ENCODE assay signal across 12 cellular contexts in genomic region chr18:70420151-70420898, GRCh38.
A peak's percentile ranks its signal among the peaks of the same experiment; 100 is the strongest.
DNase-seq lines count a peak whose midpoint lies in the region; ATAC-seq and TF ChIP-seq lines count a peak whose summit lies in the region.
"Had no signal": no experiment of that assay in that cellular context is flagged by ENCODE, and none has a peak within 500 bp of the region (broad histone marks: within the 10 kb centered on the region; RNA-seq: fewer than 3 reads in every experiment).

No MANE protein-coding gene starts in this region.

- H3K4me3 ChIP-seq in GM23338 (no peak overlapping the region), epithelial cell of esophagus (ENCODE audit: low read length) (no peak overlapping the region), skeletal muscle satellite cell (ENCODE audit: low read length) (peak overlapping the region; percentile 19), tibial nerve (no peak overlapping the region)
- H3K4me3 ChIP-seq: dorsolateral prefrontal cortex, sigmoid colon, uterus had no signal

- no peaks in the 10 kb centered on the region for H3F3A ChIP-seq in GM23338 (replicated peaks; ENCODE audit: low read depth)

- TF ChIP-seq EP300 in tibial nerve (IDR thresholded peaks at IDR 0.05): peak in 1 of 2 donors; percentile 37

- TF ChIP-seq CTCF in GM23338 (conservative IDR thresholded peaks at IDR 0.05; ENCODE audit: low read depth in 2 of 2) (no peak), epithelial cell of esophagus (IDR thresholded peaks at IDR 0.05; ENCODE audit: insufficient read depth, low read depth, low read length, missing control alignments) (no peak), tibial nerve (IDR thresholded peaks at IDR 0.05) (no peak)

- H3K4me2 ChIP-seq in GM23338 (no peak overlapping the region), skeletal muscle satellite cell (ENCODE audit: low read length) (peak overlapping the region; percentile 51)

- peak overlapping the region; percentile 36 for H3K9ac ChIP-seq in skeletal muscle satellite cell (ENCODE audit: low read depth, low read length)

- no peak overlapping the region for H3K27ac ChIP-seq in GM23338 (ENCODE audit: low read depth)
- H3K27ac ChIP-seq in tibial nerve: peak overlapping the region in 1 of 4 donors; percentile 46
- H3K27ac ChIP-seq: dorsolateral prefrontal cortex, uterus had no signal

- H3K36me3 Mint-ChIP-seq in GM23338 (ENCODE audit: low read depth): no peaks in the 10 kb centered on the region

- H3K9me3 ChIP-seq in skeletal muscle satellite cell (replicated peaks; ENCODE audit: low read length) (no peaks in the 10 kb centered on the region), tibial nerve (no peaks in the 10 kb centered on the region)
- H3K9me3 ChIP-seq: sigmoid colon, uterus had no signal

- no peak overlapping the region for H3K27ac Mint-ChIP-seq in GM23338
- H3K27ac Mint-ChIP-seq: activated CD4-positive, alpha-beta T cell treated with anti-CD3 and anti-CD28 coated beads, Interleukin-2, amount 10 ng/mL, durations not matched to agents 7 days and 5 days had no signal

- no peaks in the 10 kb centered on the region for H3K27me3 Mint-ChIP-seq in GM23338 (ENCODE audit: insufficient read depth, low read depth, poor library complexity)

- 0 out of 2 replicates have a peak overlapping the region, but pooled peaks have one; percentile 60 for H2AFZ ChIP-seq in GM23338

- TF ChIP-seq POLR2A in tibial nerve (IDR thresholded peaks at IDR 0.05): no peak

- ATAC-seq in GM23338: no peak

- H4K20me1 ChIP-seq in GM23338 (replicated peaks; ENCODE audit: insufficient read depth): no peaks in the 10 kb centered on the region

- DNase-seq in GM23338 (ENCODE audit: low spot score) (no peak), RPMI7951 (ENCODE audit: low read depth) (peak; percentile 63), epithelial cell of esophagus (ENCODE audit: low read depth) (peak; percentile 50), NCI-H2171 treated with DMSO at 0.1 percent for 48 hours (lab: John Stamatoyannopoulos, UW) (no peak), tibial nerve (ENCODE audit: low spot score in 2 of 2) (no peak)
- no peak for DNase-seq in activated effector memory CD4-positive, alpha-beta T cell treated with anti-CD3 and anti-CD28 coated beads, Interleukin-2, amount 50 U/mL, for 16 hours
- DNase-seq: activated CD4-positive, alpha-beta T cell treated with anti-CD3 and anti-CD28 coated beads, Interleukin-2, amount 10 ng/mL, durations not matched to agents 7 days and 5 days; activated naive CD4-positive, alpha-beta T cell treated with Interleukin-2 at 50 U/mL for 16 hours; dorsolateral prefrontal cortex; sigmoid colon had no signal

- WGBS in tibial nerve, 2 donors: 76 to 80% methylated on average over 4 of the region's 4 CpGs

- H3K4me1 Mint-ChIP-seq in GM23338: peaks cover 28% of the 10 kb centered on the region

- no peak overlapping the region for H3K4me3 Mint-ChIP-seq in GM23338
- H3K4me3 Mint-ChIP-seq: activated CD4-positive, alpha-beta T cell treated with anti-CD3 and anti-CD28 coated beads, Interleukin-2, amount 10 ng/mL, durations not matched to agents 7 days and 5 days had no signal

- no peaks in the 10 kb centered on the region for H3K36me3 ChIP-seq in GM23338 (ENCODE audit: insufficient read depth)
- H3K36me3 ChIP-seq in skeletal muscle satellite cell (ENCODE audit: insufficient read depth, low read length): no peaks in the 10 kb centered on the region
- H3K36me3 ChIP-seq in tibial nerve: no peaks in the 10 kb centered on the region
- H3K36me3 ChIP-seq: sigmoid colon, uterus had no signal

- no peaks in the 10 kb centered on the region for H3K9me2 ChIP-seq in GM23338 (ENCODE audit: insufficient read depth)

- no peaks in the 10 kb centered on the region for H3K79me2 ChIP-seq in GM23338 (replicated peaks; ENCODE audit: insufficient read depth)

- no peaks in the 10 kb centered on the region for H3K9me3 Mint-ChIP-seq in GM23338
- H3K9me3 Mint-ChIP-seq: activated CD4-positive, alpha-beta T cell treated with anti-CD3 and anti-CD28 coated beads, Interleukin-2, amount 10 ng/mL, durations not matched to agents 7 days and 5 days had no signal

- H3K4me1 ChIP-seq in GM23338 (ENCODE audit: insufficient read depth) (peaks cover 11% of the 10 kb centered on the region), skeletal muscle satellite cell (ENCODE audit: control insufficient read depth, insufficient read depth, low read length) (peaks cover 49% of the 10 kb centered on the region), tibial nerve (peaks cover 0 to 32% (median 15%) of the 10 kb centered on the region in 4 donors)
- H3K4me1 ChIP-seq: uterus had no signal

- H3K27me3 ChIP-seq in GM23338 (ENCODE audit: insufficient read depth) (no peaks in the 10 kb centered on the region), skeletal muscle satellite cell (ENCODE audit: control insufficient read depth, insufficient read depth, low read length) (no peaks in the 10 kb centered on the region), tibial nerve (no peaks in the 10 kb centered on the region)
- H3K27me3 ChIP-seq: sigmoid colon, uterus had no signal

TF ChIP-seq in GM23338, 12 proteins besides CTCF, POLR2A, EP300 and RAD21:
- TF ChIP-seq ZNF114 (CRISPR knock-in tag; IDR thresholded peaks at IDR 0.05): no peak
- TF ChIP-seq NANOG (IDR thresholded peaks at IDR 0.05; ENCODE audit: borderline replicate concordance): no peak
- TF ChIP-seq EZH2phosphoT487 (IDR thresholded peaks at IDR 0.05; ENCODE audit: unreplicated experiment): no peak
- no peak for TF ChIP-seq STAT1 (IDR thresholded peaks at IDR 0.05; ENCODE audit: unreplicated experiment)

Comparison
In these comparisons a context has a peak if more than half of its experiments do, and no peak if none do; other contexts are left out.
1. DNase-seq: peak in RPMI7951 (single experiment) and epithelial cell of esophagus (single experiment); none in GM23338 (single experiment), NCI-H2171 treated with DMSO at 0.1 percent for 48 hours (single experiment), activated effector memory CD4-positive, alpha-beta T cell treated with anti-CD3 and anti-CD28 coated beads, Interleukin-2, amount 50 U/mL, for 16 hours (single experiment) and tibial nerve (0 of 2).